Comparison of ENCODE assay signal across 18 cellular contexts in genomic region chr4:153509724-153510123, GRCh38. TPM values are rescaled to one million over a fixed set of nuclear protein-coding genes. Genes with fewer than 3 reads are reported as not detected.
DNase-seq lines count a peak whose midpoint lies in the region; ATAC-seq and TF ChIP-seq lines count a peak whose summit lies in the region.
"Had no signal": no experiment of that assay in that cellular context is flagged by ENCODE, and none has a peak within 500 bp of the region (broad histone marks: within the 10 kb centered on the region; RNA-seq: fewer than 3 reads in every experiment).

No MANE protein-coding gene starts in this region.

- H3K9me3 ChIP-seq in CD4-positive, alpha-beta T cell (ENCODE audit: control insufficient read depth, low read length) = no peaks in the 10 kb centered on the region
- H3K9me3 ChIP-seq: BLaER1, spleen had no signal

- H3K27ac Mint-ChIP-seq in CD4-positive, alpha-beta T cell = peak overlapping the region; percentile 64
- H3K27ac Mint-ChIP-seq in natural killer cell = peak overlapping the region in 1 of 2 donors; percentile 80
- H3K27ac Mint-ChIP-seq: type B pancreatic cell had no signal

- no peaks in the 10 kb centered on the region for H3K27me3 ChIP-seq in CD4-positive, alpha-beta T cell (ENCODE audit: control insufficient read depth, insufficient read depth, low read length)
- H3K27me3 ChIP-seq: BLaER1, dorsolateral prefrontal cortex, spleen had no signal

- H3K27me3 Mint-ChIP-seq in CD4-positive, alpha-beta T cell = no peaks in the 10 kb centered on the region
- no peaks in the 10 kb centered on the region for H3K27me3 Mint-ChIP-seq in natural killer cell (ENCODE audit: low read depth in 2 of 2)
- H3K27me3 Mint-ChIP-seq: activated naive CD8-positive, alpha-beta T cell treated with anti-CD3 and anti-CD28 coated beads, Interleukin-2, amount 10 ng/mL, durations not matched to agents 7 days and 5 days; progenitor cell of endocrine pancreas; type B pancreatic cell had no signal

- intact Hi-C loops in CD4-positive, alpha-beta T cell (cut with DNase I, micrococcal nuclease) = no loop called here
- intact Hi-C loops in natural killer cell (cut with micrococcal nuclease) = no loop called here

- peak overlapping the region; percentile 57 for H3K27ac ChIP-seq in C4-2B
- no peak overlapping the region for H3K27ac ChIP-seq in CD4-positive, alpha-beta T cell (ENCODE audit: low read depth, low read length)
- H3K27ac ChIP-seq: BLaER1, dorsolateral prefrontal cortex had no signal

- no peak for TF ChIP-seq CTCF in C4-2B (conservative IDR thresholded peaks at IDR 0.05)
- TF ChIP-seq CTCF in CD4-positive, alpha-beta T cell (IDR thresholded peaks at IDR 0.05) = no peak
- no peak for TF ChIP-seq CTCF in natural killer cell (IDR thresholded peaks at IDR 0.05)

- H3K36me3 Mint-ChIP-seq in CD4-positive, alpha-beta T cell (ENCODE audit: low read depth) = peaks cover 83% of the 10 kb centered on the region
- no peaks in the 10 kb centered on the region for H3K36me3 Mint-ChIP-seq in natural killer cell

- H3K9me3 Mint-ChIP-seq in CD4-positive, alpha-beta T cell = no peaks in the 10 kb centered on the region
- H3K9me3 Mint-ChIP-seq in natural killer cell = no peaks in the 10 kb centered on the region

- peaks cover 88% of the 10 kb centered on the region for H3K4me1 Mint-ChIP-seq in CD4-positive, alpha-beta T cell (ENCODE audit: low read depth)
- H3K4me1 Mint-ChIP-seq in natural killer cell = peaks cover 76 to 82% of the 10 kb centered on the region in 2 donors

- no peak overlapping the region for H3K4me3 Mint-ChIP-seq in CD4-positive, alpha-beta T cell
- H3K4me3 Mint-ChIP-seq in natural killer cell = no peak overlapping the region
- H3K4me3 Mint-ChIP-seq: activated naive CD8-positive, alpha-beta T cell treated with anti-CD3 and anti-CD28 coated beads, Interleukin-2, amount 10 ng/mL, durations not matched to agents 7 days and 5 days; type B pancreatic cell had no signal

- POLR2A ChIA-PET in CD4-positive, alpha-beta T cell (lab: Charles Lee) = interaction anchor here (1.5 to 2.7 kb wide), 2 partner anchors 11 to 12 kb away, joined by 7 to 16 read pairs; no protein-coding TSS in a partner anchor

- CTCF ChIA-PET in CD4-positive, alpha-beta T cell (lab: Charles Lee) = no interaction called here

- no peak for DNase-seq in CD4-positive, alpha-beta T cell
- DNase-seq in NCI-H69 (lab: John Stamatoyannopoulos, UW) = peak; percentile 47
- no peak for DNase-seq in left lobe of liver (ENCODE audit: low spot score)
- no peak for DNase-seq in natural killer cell
- DNase-seq in stimulated activated naive CD4-positive, alpha-beta T cell treated with Interleukin-2 at 50 U/mL for 16 hours (lab: John Stamatoyannopoulos, UW) = no peak
- DNase-seq in 8988T = no peak
- DNase-seq: activated CD8-positive, alpha-beta memory T cell treated with anti-CD3 and anti-CD28 coated beads, Interleukin-2, amount 50 U/mL, for 48 hours; activated naive CD8-positive, alpha-beta T cell treated with anti-CD3 and anti-CD28 coated beads, Interleukin-2, amount 10 ng/mL, durations not matched to agents 7 days and 5 days; dorsolateral prefrontal cortex; H7; NCI-H1048; NCI-H446; spleen; T1000 had no signal

- ATAC-seq in CD4-positive, alpha-beta T cell (ENCODE audit: poor library complexity) = no peak
- ATAC-seq in left lobe of liver (peak; percentile 40), natural killer cell (no peak)

RNA-seq across cellular contexts. Expression of gene TMEM131L, which starts 43.6 kb away (rescaled TPM):
- total RNA-seq in CD4-positive, alpha-beta T cell = 100 to 1,000 TPM; 101 to 106 TPM
- total RNA-seq in left lobe of liver (14.0 TPM), natural killer cell (100 to 1,000 TPM in 1 of 3 donors, 10 to 100 TPM in 2; 67.8 to 105 (median 71.1) TPM)
